10 cellular contexts compared by ENCODE assay signal in genomic region chr19:2048104-2048958, GRCh38. TPM values are rescaled to one million over a fixed set of nuclear protein-coding genes. Genes with fewer than 3 reads are reported as not detected.
A peak's percentile ranks its signal among the peaks of the same experiment; 100 is the strongest.
DNase-seq lines count a peak whose midpoint lies in the region; ATAC-seq, FAIRE-seq and TF ChIP-seq lines count a peak whose summit lies in the region.
"Had no signal": no experiment of that assay in that cellular context is flagged by ENCODE, and none has a peak within 500 bp of the region (broad histone marks: within the 10 kb centered on the region; RNA-seq: fewer than 3 reads in every experiment).

No MANE protein-coding gene starts in this region.

- H3K27ac Mint-ChIP-seq in IgD-negative memory B cell = peak overlapping the region in 2 of 3 donors; percentile 87 to 97
- peak overlapping the region in 8 of 9 donors; percentile 38 to 89 (median 74) for H3K27ac Mint-ChIP-seq in naive thymus-derived CD4-positive, alpha-beta T cell

- H3K36me3 ChIP-seq in colonic mucosa = peaks cover 15% of the 10 kb centered on the region
- H3K36me3 ChIP-seq in naive thymus-derived CD4-positive, alpha-beta T cell (ENCODE audit: control insufficient read depth in 2 of 3, insufficient read depth in 3 of 3, low read length in 3 of 3) = peaks cover 0 to 64% (median 15%) of the 10 kb centered on the region in 3 experiments

- no peak for TF ChIP-seq EP300 in A549 (IDR thresholded peaks at IDR 0.05)

- H3K27ac ChIP-seq in A549 (peak overlapping the region; percentile 95 to 100), colonic mucosa (peak overlapping the region; percentile 94)
- H3K27ac ChIP-seq in naive thymus-derived CD4-positive, alpha-beta T cell (ENCODE audit: low read depth, low read length) = peak overlapping the region; percentile 87

- no peak for FAIRE-seq in A549 (lab: Jason Lieb, UNC)

- peaks cover 71% of the 10 kb centered on the region for H3K4me1 ChIP-seq in A549
- peaks cover 34% of the 10 kb centered on the region for H3K4me1 ChIP-seq in colonic mucosa
- peaks cover 42 to 62% of the 10 kb centered on the region in 2 donors for H3K4me1 ChIP-seq in naive thymus-derived CD4-positive, alpha-beta T cell (ENCODE audit: control insufficient read depth in 2 of 2, insufficient read depth in 2 of 2, low read length in 2 of 2)

- intact Hi-C loops in colonic mucosa (cut with DNase I) = no loop called here
- intact Hi-C loops in naive thymus-derived CD4-positive, alpha-beta T cell (cut with micrococcal nuclease) = no loop called here

- H3K4me2 ChIP-seq in A549 = peak overlapping the region; percentile 85

- no peak for TF ChIP-seq CTCF in A549 (IDR thresholded peaks at IDR 0.05)
- no peak for TF ChIP-seq CTCF in colonic mucosa (IDR thresholded peaks at IDR 0.05)

- H3K9ac ChIP-seq in colonic mucosa (ENCODE audit: low read depth in 2 of 2, low read length in 2 of 2) = peak overlapping the region; percentile 94 to 100

- H3K4me1 Mint-ChIP-seq in IgD-negative memory B cell = peaks cover 20 to 27% (median 25%) of the 10 kb centered on the region in 3 donors
- H3K4me1 Mint-ChIP-seq in naive thymus-derived CD4-positive, alpha-beta T cell = peaks cover 3 to 60% (median 26%) of the 10 kb centered on the region in 7 donors

- ATAC-seq in A549 = no peak
- no peak for ATAC-seq in naive thymus-derived CD4-positive, alpha-beta T cell
- no peak for ATAC-seq in GM18870 (IDR thresholded peaks at IDR 0.05; ENCODE audit: unreplicated experiment)
- no peak for ATAC-seq in HG03139 (IDR thresholded peaks at IDR 0.05; ENCODE audit: unreplicated experiment)
- ATAC-seq in GM21723 (IDR thresholded peaks at IDR 0.05; ENCODE audit: unreplicated experiment) = no peak

- H3K4me3 ChIP-seq in A549 = peak overlapping the region; percentile 99; the same call in 2 of the 3 replicates
- H3K4me3 ChIP-seq in colonic mucosa = peak overlapping the region; percentile 89
- peak overlapping the region; percentile 98 for H3K4me3 ChIP-seq in naive thymus-derived CD4-positive, alpha-beta T cell (ENCODE audit: low read length)

- no peak for TF ChIP-seq RAD21 in A549 (conservative IDR thresholded peaks at IDR 0.05 in 1 of 2, IDR thresholded peaks at IDR 0.05 in 1 of 2)

- no peaks in the 10 kb centered on the region for H3K27me3 ChIP-seq in colonic mucosa
- no peaks in the 10 kb centered on the region for H3K27me3 ChIP-seq in naive thymus-derived CD4-positive, alpha-beta T cell (ENCODE audit: control insufficient read depth in 2 of 2, insufficient read depth in 2 of 2, low read length in 2 of 2)

- peak overlapping the region; percentile 86 to 97 (median 94) for H3K4me3 Mint-ChIP-seq in IgD-negative memory B cell
- peak overlapping the region; percentile 40 to 89 (median 84) for H3K4me3 Mint-ChIP-seq in naive thymus-derived CD4-positive, alpha-beta T cell

- TF ChIP-seq POLR2A in A549 (IDR thresholded peaks at IDR 0.05; ENCODE audit: low read length) = no peak

- H3K9me3 Mint-ChIP-seq in IgD-negative memory B cell = no peaks in the 10 kb centered on the region
- no peaks in the 10 kb centered on the region for H3K9me3 Mint-ChIP-seq in naive thymus-derived CD4-positive, alpha-beta T cell

- POLR2A ChIA-PET in A549 (lab: Yijun Ruan, JAX) = interaction anchor here (1.3 kb wide), 1 partner anchor 13 kb away, joined by 5 read pairs; no protein-coding TSS in a partner anchor
- POLR2A ChIA-PET in naive thymus-derived CD4-positive, alpha-beta T cell (lab: Charles Lee) = interaction anchor here (1.0 to 2.6 kb wide), 14 partner anchors 8 to 105 kb away, joined by 3 to 21 read pairs (median 5); no protein-coding TSS in a partner anchor

- H3K36me3 Mint-ChIP-seq in IgD-negative memory B cell = peaks cover 6% of the 10 kb centered on the region
- H3K36me3 Mint-ChIP-seq in naive thymus-derived CD4-positive, alpha-beta T cell = peaks cover 0 to 10% (median 0%) of the 10 kb centered on the region in 5 donors

- 61% methylated on average over 3 of the region's 17 CpGs for WGBS in A549 (ENCODE audit: missing lambda C conversion rate)

- CTCF ChIA-PET in A549 (lab: Yijun Ruan, JAX) = interaction anchor here (0.6 to 3.9 kb wide), 5 partner anchors 9 to 45 kb away, joined by 3 to 19 read pairs (median 5); no protein-coding TSS in a partner anchor
- CTCF ChIA-PET in naive thymus-derived CD4-positive, alpha-beta T cell (lab: Charles Lee) = interaction anchor here (1.1 kb wide), 1 partner anchor 13 kb away, joined by 3 read pairs; no protein-coding TSS in a partner anchor

- no peaks in the 10 kb centered on the region for H3K27me3 Mint-ChIP-seq in IgD-negative memory B cell
- H3K27me3 Mint-ChIP-seq in naive thymus-derived CD4-positive, alpha-beta T cell = no peaks in the 10 kb centered on the region

- DNase-seq in A549 (ENCODE audit: low read depth in 1 of 2, low spot score in 1 of 2) (no peak), colonic mucosa (peak; percentile 54), dermis blood vessel endothelial cell (no peak)
- DNase-seq in naive thymus-derived CD4-positive, alpha-beta T cell = no peak
- DNase-seq: midbrain, NCI-H345 had no signal

- H3K9me3 ChIP-seq in A549 = no peaks in the 10 kb centered on the region
- no peaks in the 10 kb centered on the region for H3K9me3 ChIP-seq in colonic mucosa
- no peaks in the 10 kb centered on the region for H3K9me3 ChIP-seq in naive thymus-derived CD4-positive, alpha-beta T cell (ENCODE audit: control insufficient read depth in 2 of 3, low read length in 3 of 3)

TF ChIP-seq in A549, 52 proteins besides CTCF, POLR2A, EP300 and RAD21 (continues in another document):
- TF ChIP-seq KDM5A (IDR thresholded peaks at IDR 0.05) (no peak), ZFP36 (IDR thresholded peaks at IDR 0.05; ENCODE audit: borderline replicate concordance, partially characterized antibody) (no peak), RNF2 (IDR thresholded peaks at IDR 0.05; ENCODE audit: borderline replicate concordance, low read depth) (no peak), JUN (IDR thresholded peaks at IDR 0.05) (no peak), SREBF2 (IDR thresholded peaks at IDR 0.05) (no peak), ATOH8 (CRISPR knock-in tag; IDR thresholded peaks at IDR 0.05; ENCODE audit: low read depth) (no peak), HOXB13 (CRISPR knock-in tag; IDR thresholded peaks at IDR 0.05; ENCODE audit: low read depth) (no peak), CBX2 (IDR thresholded peaks at IDR 0.05; ENCODE audit: borderline replicate concordance, low read depth) (no peak)

RNA-seq across cellular contexts. Expression of gene MKNK2, which starts 2.7 kb away (rescaled TPM):
- 56.7 and 58.4 TPM in 2 replicates for polyA plus RNA-seq in A549 (2011; rRNA removed)
- polyA plus RNA-seq in A549 (2012; cell fraction: cytosol; rRNA removed) = 63.4 and 81.9 TPM in 2 replicates
- 83.4 and 134 TPM in 2 replicates for polyA plus RNA-seq in A549 (2012; cell fraction: nucleus; rRNA removed)
- polyA plus RNA-seq in A549 (2017; fragmentation: RNase III; extraction: RNeasy Plus Mini Kit Qiagen cat#74134 plus additional on column Dnase treatment) = 38.8 to 55.4 TPM (median 48.3 TPM) in 3 replicates
- 63.9 and 84.8 TPM in 2 replicates for polyA minus RNA-seq in A549 (2011; rRNA and poly(A)+ RNA removed)
- 83.9 TPM for polyA plus RNA-seq in IgD-negative memory B cell
- total RNA-seq in colonic mucosa = 100 to 1,000 TPM; 358 to 589 TPM
- total RNA-seq in naive thymus-derived CD4-positive, alpha-beta T cell = 100 to 1,000 TPM; 190 to 347 (median 238) TPM
- 10 to 100 TPM; 28.8 to 52.9 TPM for polyA plus RNA-seq in naive thymus-derived CD4-positive, alpha-beta T cell
- 147 and 289 TPM in 2 replicates for total RNA-seq in dermis blood vessel endothelial cell

RNA-seq across cellular contexts. Expression of gene BTBD2, which starts 32.8 kb away (rescaled TPM):
- polyA plus RNA-seq in A549 (2011; rRNA removed) (16.3 and 19.0 TPM in 2 replicates), A549 (2017; fragmentation: RNase III; extraction: RNeasy Plus Mini Kit Qiagen cat#74134 plus additional on column Dnase treatment) (26.7 to 32.7 TPM (median 29.6 TPM) in 3 replicates), IgD-negative memory B cell (8.2 TPM)
- polyA plus RNA-seq in A549 (2012; cell fraction: cytosol; rRNA removed) = 39.6 and 61.5 TPM in 2 replicates
- polyA plus RNA-seq in A549 (2012; cell fraction: nucleus; rRNA removed) = 66.3 and 81.5 TPM in 2 replicates
- polyA minus RNA-seq in A549 (2011; rRNA and poly(A)+ RNA removed) = 15.0 and 36.0 TPM in 2 replicates
- total RNA-seq in colonic mucosa (10 to 100 TPM; 74.5 to 81.5 TPM), dermis blood vessel endothelial cell (51.7 and 135 TPM in 2 replicates)
- 10 to 100 TPM; 53.0 to 70.8 (median 67.5) TPM for total RNA-seq in naive thymus-derived CD4-positive, alpha-beta T cell
- 1 to 10 TPM; 5.2 to 6.5 TPM for polyA plus RNA-seq in naive thymus-derived CD4-positive, alpha-beta T cell

RNA-seq across cellular contexts. Expression of gene MOB3A, which starts 47.8 kb away (rescaled TPM):
- polyA plus RNA-seq in A549 (2011; rRNA removed) = 10.9 and 12.9 TPM in 2 replicates
- 10.9 and 17.2 TPM in 2 replicates for polyA plus RNA-seq in A549 (2012; cell fraction: cytosol; rRNA removed)
- polyA plus RNA-seq in A549 (2012; cell fraction: nucleus; rRNA removed) = 13.7 and 18.2 TPM in 2 replicates
- 8.4 to 9.1 TPM (median 8.7 TPM) in 3 replicates for polyA plus RNA-seq in A549 (2017; fragmentation: RNase III; extraction: RNeasy Plus Mini Kit Qiagen cat#74134 plus additional on column Dnase treatment)
- polyA minus RNA-seq in A549 (2011; rRNA and poly(A)+ RNA removed) = 19.7 and 26.2 TPM in 2 replicates
- 136 TPM for polyA plus RNA-seq in IgD-negative memory B cell
- 10 to 100 TPM; 40.0 to 40.5 TPM for total RNA-seq in colonic mucosa
- total RNA-seq in naive thymus-derived CD4-positive, alpha-beta T cell = 100 to 1,000 TPM in 4 of 5 experiments, 10 to 100 TPM in 1; 93.2 to 269 (median 117) TPM
- polyA plus RNA-seq in naive thymus-derived CD4-positive, alpha-beta T cell = 100 to 1,000 TPM in 1 of 2 donors, 10 to 100 TPM in 1; 49.5 to 114 TPM
- 26.4 and 54.0 TPM in 2 replicates for total RNA-seq in dermis blood vessel endothelial cell

RNA-seq across cellular contexts. Expression of gene IZUMO4, which starts 48.4 kb away (rescaled TPM):
- polyA plus RNA-seq in A549 (2011; rRNA removed) = 0.36 and 0.70 TPM in 2 replicates
- 0.29 and 0.32 TPM in 2 replicates for polyA plus RNA-seq in A549 (2012; cell fraction: cytosol; rRNA removed)
- 7.6 and 8.6 TPM in 2 replicates for polyA plus RNA-seq in A549 (2012; cell fraction: nucleus; rRNA removed)
- polyA plus RNA-seq in A549 (2017; fragmentation: RNase III; extraction: RNeasy Plus Mini Kit Qiagen cat#74134 plus additional on column Dnase treatment) = 1.0 to 1.8 TPM (median 1.0 TPM) in 3 replicates
- 0.33 and 0.44 TPM in 2 replicates for polyA minus RNA-seq in A549 (2011; rRNA and poly(A)+ RNA removed)
- polyA plus RNA-seq in IgD-negative memory B cell = 0.83 TPM
- 1 to 10 TPM; 2.1 to 4.5 TPM for total RNA-seq in colonic mucosa
- 10 to 100 TPM; 12.2 to 26.8 (median 15.7) TPM for total RNA-seq in naive thymus-derived CD4-positive, alpha-beta T cell
- 1 to 10 TPM in 1 of 2 donors, under 1 TPM in 1; 0.73 to 1.9 TPM for polyA plus RNA-seq in naive thymus-derived CD4-positive, alpha-beta T cell
- total RNA-seq in dermis blood vessel endothelial cell = 0.65 and 1.5 TPM in 2 replicates
